Comparison of ENCODE assay signal across 1 cellular context in genomic region chr20:62388839-62389600, GRCh38.
TF ChIP-seq lines count a peak whose summit lies in the region.

No MANE protein-coding gene starts in this region.

TF ChIP-seq in HepG2, 621 proteins besides CTCF, POLR2A, EP300 and RAD21 (continues in another document):
- TF ChIP-seq ZNF639 (CRISPR knock-in tag; conservative IDR thresholded peaks at IDR 0.05) (no peak), ZNF205 (CRISPR knock-in tag; IDR thresholded peaks at IDR 0.05) (no peak), KMT2A (CRISPR knock-in tag; IDR thresholded peaks at IDR 0.05) (no peak), SOX6 (IDR thresholded peaks at IDR 0.05) (no peak), SOX6 (CRISPR knock-in tag; IDR thresholded peaks at IDR 0.05) (no peak), SNAPC2 (CRISPR knock-in tag; IDR thresholded peaks at IDR 0.05) (no peak), ZSCAN22 (CRISPR knock-in tag; IDR thresholded peaks at IDR 0.05) (no peak), BRCA1 (CRISPR knock-in tag; IDR thresholded peaks at IDR 0.05) (no peak), TBP (CRISPR knock-in tag; IDR thresholded peaks at IDR 0.05) (0 out of 2 replicates have a peak, but pooled peaks have one; percentile 14), ZZZ3 (CRISPR knock-in tag; IDR thresholded peaks at IDR 0.05; ENCODE audit: borderline replicate concordance) (no peak), NCOA5 (CRISPR knock-in tag; IDR thresholded peaks at IDR 0.05) (0 out of 2 replicates have a peak, but pooled peaks have one; percentile 16), SRSF1 (optimal IDR thresholded peaks at IDR 0.05; ENCODE audit: low read depth, low read length) (no peak), SIX4 (CRISPR knock-in tag; IDR thresholded peaks at IDR 0.05) (no peak), AHDC1 (CRISPR knock-in tag; IDR thresholded peaks at IDR 0.05; ENCODE audit: borderline replicate concordance) (no peak), ISX (CRISPR knock-in tag; conservative IDR thresholded peaks at IDR 0.05) (no peak), ZNF530 (CRISPR knock-in tag; IDR thresholded peaks at IDR 0.05; ENCODE audit: low read depth) (no peak), KDM1A (CRISPR knock-in tag; IDR thresholded peaks at IDR 0.05) (no peak), STAG1 (CRISPR knock-in tag; IDR thresholded peaks at IDR 0.05) (no peak), FOXA1 (IDR thresholded peaks at IDR 0.05) (no peak), FOXA1 (CRISPR knock-in tag; IDR thresholded peaks at IDR 0.05) (peak; percentile 25; the same call in 1 of the 2 replicates), IRX3 (CRISPR knock-in tag; IDR thresholded peaks at IDR 0.05; ENCODE audit: borderline replicate concordance, low read depth) (no peak), ADNP (CRISPR knock-in tag; IDR thresholded peaks at IDR 0.05) (no peak), ARNT (IDR thresholded peaks at IDR 0.05) (no peak), ZNF557 (CRISPR knock-in tag; IDR thresholded peaks at IDR 0.05) (0 out of 2 replicates have a peak, but pooled peaks have one; percentile 38), PRDM4 (CRISPR knock-in tag; IDR thresholded peaks at IDR 0.05; ENCODE audit: borderline replicate concordance) (no peak), ELK4 (CRISPR knock-in tag; IDR thresholded peaks at IDR 0.05; ENCODE audit: borderline replicate concordance) (no peak), RXRA (CRISPR knock-in tag; IDR thresholded peaks at IDR 0.05) (peak; percentile 43; the same call in 1 of the 2 replicates), CBX5 (CRISPR knock-in tag; IDR thresholded peaks at IDR 0.05; ENCODE audit: borderline replicate concordance) (no peak), PATZ1 (CRISPR knock-in tag; IDR thresholded peaks at IDR 0.05) (peak; percentile 20; the same call in 1 of the 2 replicates), RFXANK (CRISPR knock-in tag; IDR thresholded peaks at IDR 0.05) (no peak), ARID4A (CRISPR knock-in tag; IDR thresholded peaks at IDR 0.05; ENCODE audit: borderline replicate concordance) (peak; percentile 23; the same call in 1 of the 2 replicates), ZNF777 (CRISPR knock-in tag; IDR thresholded peaks at IDR 0.05) (no peak), CCDC6 (CRISPR knock-in tag; IDR thresholded peaks at IDR 0.05) (0 out of 2 replicates have a peak, but pooled peaks have one; percentile 30), MBD4 (IDR thresholded peaks at IDR 0.05; ENCODE audit: borderline replicate concordance, low read length) (no peak)
- TF ChIP-seq, protein P1, sequence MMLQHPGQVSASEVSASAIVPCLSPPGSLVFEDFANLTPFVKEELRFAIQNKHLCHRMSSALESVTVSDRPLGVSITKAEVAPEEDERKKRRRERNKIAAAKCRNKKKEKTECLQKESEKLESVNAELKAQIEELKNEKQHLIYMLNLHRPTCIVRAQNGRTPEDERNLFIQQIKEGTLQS (CRISPR knock-in tag; IDR thresholded peaks at IDR 0.05), result no peak
- TF ChIP-seq, protein P2, sequence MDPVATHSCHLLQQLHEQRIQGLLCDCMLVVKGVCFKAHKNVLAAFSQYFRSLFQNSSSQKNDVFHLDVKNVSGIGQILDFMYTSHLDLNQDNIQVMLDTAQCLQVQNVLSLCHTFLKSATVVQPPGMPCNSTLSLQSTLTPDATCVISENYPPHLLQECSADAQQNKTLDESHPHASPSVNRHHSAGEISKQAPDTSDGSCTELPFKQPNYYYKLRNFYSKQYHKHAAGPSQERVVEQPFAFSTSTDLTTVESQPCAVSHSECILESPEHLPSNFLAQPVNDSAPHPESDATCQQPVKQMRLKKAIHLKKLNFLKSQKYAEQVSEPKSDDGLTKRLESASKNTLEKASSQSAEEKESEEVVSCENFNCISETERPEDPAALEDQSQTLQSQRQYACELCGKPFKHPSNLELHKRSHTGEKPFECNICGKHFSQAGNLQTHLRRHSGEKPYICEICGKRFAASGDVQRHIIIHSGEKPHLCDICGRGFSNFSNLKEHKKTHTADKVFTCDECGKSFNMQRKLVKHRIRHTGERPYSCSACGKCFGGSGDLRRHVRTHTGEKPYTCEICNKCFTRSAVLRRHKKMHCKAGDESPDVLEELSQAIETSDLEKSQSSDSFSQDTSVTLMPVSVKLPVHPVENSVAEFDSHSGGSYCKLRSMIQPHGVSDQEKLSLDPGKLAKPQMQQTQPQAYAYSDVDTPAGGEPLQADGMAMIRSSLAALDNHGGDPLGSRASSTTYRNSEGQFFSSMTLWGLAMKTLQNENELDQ (CRISPR knock-in tag; IDR thresholded peaks at IDR 0.05; ENCODE audit: borderline replicate concordance), result peak; percentile 13; the same call in 1 of the 2 replicates
- TF ChIP-seq, protein P3, sequence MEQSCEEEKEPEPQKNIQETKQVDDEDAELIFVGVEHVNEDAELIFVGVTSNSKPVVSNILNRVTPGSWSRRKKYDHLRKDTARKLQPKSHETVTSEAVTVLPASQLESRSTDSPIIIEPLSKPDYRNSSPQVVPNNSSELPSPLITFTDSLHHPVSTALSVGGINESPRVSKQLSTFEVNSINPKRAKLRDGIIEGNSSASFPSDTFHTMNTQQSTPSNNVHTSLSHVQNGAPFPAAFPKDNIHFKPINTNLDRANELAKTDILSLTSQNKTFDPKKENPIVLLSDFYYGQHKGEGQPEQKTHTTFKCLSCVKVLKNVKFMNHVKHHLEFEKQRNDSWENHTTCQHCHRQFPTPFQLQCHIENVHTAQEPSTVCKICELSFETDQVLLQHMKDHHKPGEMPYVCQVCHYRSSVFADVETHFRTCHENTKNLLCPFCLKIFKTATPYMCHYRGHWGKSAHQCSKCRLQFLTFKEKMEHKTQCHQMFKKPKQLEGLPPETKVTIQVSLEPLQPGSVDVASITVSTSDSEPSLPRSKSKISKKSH (CRISPR knock-in tag; IDR thresholded peaks at IDR 0.05; ENCODE audit: borderline replicate concordance), result no peak
